16 cellular contexts compared by ENCODE assay signal in the genomic region with DNA sequence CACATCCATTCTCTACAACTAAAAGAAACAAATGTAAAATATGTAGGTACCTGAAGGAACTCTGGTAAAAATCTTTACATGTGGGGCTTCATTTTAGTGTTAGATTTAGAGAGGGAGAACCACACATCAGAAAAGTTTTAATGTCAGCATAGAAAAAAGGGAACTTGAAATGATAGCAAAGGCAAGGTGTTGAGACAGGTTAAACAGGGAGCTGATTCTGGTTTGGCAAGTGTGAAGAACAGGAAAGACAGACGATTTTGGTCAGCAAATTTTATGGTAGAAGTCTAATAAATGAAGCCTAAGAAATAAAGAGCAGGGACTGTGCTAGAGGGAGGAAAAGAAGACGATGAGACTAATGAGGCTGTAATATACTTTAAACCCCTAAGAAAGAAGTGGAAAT.
DNase-seq lines count a peak whose midpoint lies in the region; ATAC-seq and TF ChIP-seq lines count a peak whose summit lies in the region.
"Had no signal": no experiment of that assay in that cellular context is flagged by ENCODE, and none has a peak within 500 bp of the region (broad histone marks: within the 10 kb centered on the region; RNA-seq: fewer than 3 reads in every experiment).

No MANE protein-coding gene starts in this region.

- no peak overlapping the region for H3K27ac ChIP-seq in CD4-positive, alpha-beta memory T cell (ENCODE audit: low read depth, low read length)
- no peak overlapping the region for H3K27ac ChIP-seq in left lung
- H3K27ac ChIP-seq: 22Rv1 had no signal

- H3K27me3 Mint-ChIP-seq in T-helper 2 cell treated with Interferon-gamma antibody and Interleukin-4, amounts not matched to agents 5 μg/mL and 100 μg/mL, for 36 hours (ENCODE audit: low read depth), result no peaks in the 10 kb centered on the region
- no peaks in the 10 kb centered on the region for H3K27me3 Mint-ChIP-seq in CD4-positive, alpha-beta memory T cell
- no peaks in the 10 kb centered on the region for H3K27me3 Mint-ChIP-seq in activated naive CD8-positive, alpha-beta T cell treated with anti-CD3 and anti-CD28 coated beads for 36 hours
- no peaks in the 10 kb centered on the region for H3K27me3 Mint-ChIP-seq in naive thymus-derived CD8-positive, alpha-beta T cell

- no peaks in the 10 kb centered on the region for H3K9me3 Mint-ChIP-seq in T-helper 2 cell treated with Interferon-gamma antibody and Interleukin-4, amounts not matched to agents 5 μg/mL and 100 μg/mL, for 36 hours
- H3K9me3 Mint-ChIP-seq in CD4-positive, alpha-beta memory T cell, result no peaks in the 10 kb centered on the region
- H3K9me3 Mint-ChIP-seq in activated naive CD8-positive, alpha-beta T cell treated with anti-CD3 and anti-CD28 coated beads for 36 hours, result no peaks in the 10 kb centered on the region
- H3K9me3 Mint-ChIP-seq in naive thymus-derived CD8-positive, alpha-beta T cell, result no peaks in the 10 kb centered on the region

- ATAC-seq in naive thymus-derived CD8-positive, alpha-beta T cell, result no peak
- ATAC-seq in left lung, result no peak
- ATAC-seq: Panc1 had no signal

- H3K4me3 ChIP-seq in CD4-positive, alpha-beta memory T cell (ENCODE audit: low read length in 2 of 2), result no peak overlapping the region
- no peak overlapping the region for H3K4me3 ChIP-seq in left lung

- no peak for DNase-seq in T-helper 2 cell treated with Interferon-gamma antibody and Interleukin-4, amounts not matched to agents 5 μg/mL and 100 μg/mL, for 36 hours (ENCODE audit: low spot score)
- DNase-seq in T-helper 2 cell, result no peak
- DNase-seq in CD4-positive, alpha-beta memory T cell, result no peak
- DNase-seq in activated naive CD8-positive, alpha-beta T cell treated with anti-CD3 and anti-CD28 coated beads for 36 hours, result no peak
- DNase-seq in naive thymus-derived CD8-positive, alpha-beta T cell, result no peak
- DNase-seq in NCI-H128 (lab: John Stamatoyannopoulos, UW; ENCODE audit: unreplicated experiment), result no peak
- no peak for DNase-seq in middle frontal gyrus (ENCODE audit: extremely low spot score, low spot score)
- DNase-seq in left lung, result no peak
- DNase-seq: COR-L47, MM.1S, NCI-H1105, NCI-H187 treated with DMSO at 0.1 percent for 48 hours, NCI-H2171, SHP77 had no signal

- H3K36me3 ChIP-seq in CD4-positive, alpha-beta memory T cell (ENCODE audit: insufficient read depth, low read length), result peaks cover 51% of the 10 kb centered on the region
- peaks cover 4 to 82% of the 10 kb centered on the region in 2 donors for H3K36me3 ChIP-seq in left lung

- H3K27ac Mint-ChIP-seq in T-helper 2 cell treated with Interferon-gamma antibody and Interleukin-4, amounts not matched to agents 5 μg/mL and 100 μg/mL, for 36 hours, result peak overlapping the region; percentile 9
- peak overlapping the region in 5 of 7 donors; percentile 13 to 75 (median 55) for H3K27ac Mint-ChIP-seq in CD4-positive, alpha-beta memory T cell
- peak overlapping the region; percentile 9 for H3K27ac Mint-ChIP-seq in activated naive CD8-positive, alpha-beta T cell treated with anti-CD3 and anti-CD28 coated beads for 36 hours
- peak overlapping the region in 7 of 10 donors; percentile 3 to 76 (median 36) for H3K27ac Mint-ChIP-seq in naive thymus-derived CD8-positive, alpha-beta T cell

- H3K4me1 ChIP-seq in CD4-positive, alpha-beta memory T cell (ENCODE audit: insufficient read depth, low read length), result no peaks in the 10 kb centered on the region
- no peaks in the 10 kb centered on the region for H3K4me1 ChIP-seq in left lung

- H3K4me1 Mint-ChIP-seq in T-helper 2 cell treated with Interferon-gamma antibody and Interleukin-4, amounts not matched to agents 5 μg/mL and 100 μg/mL, for 36 hours (ENCODE audit: low read depth), result peaks cover 5% of the 10 kb centered on the region
- H3K4me1 Mint-ChIP-seq in CD4-positive, alpha-beta memory T cell, result peaks cover 7 to 13% (median 10%) of the 10 kb centered on the region in 4 donors
- H3K4me1 Mint-ChIP-seq in activated naive CD8-positive, alpha-beta T cell treated with anti-CD3 and anti-CD28 coated beads for 36 hours, result peaks cover 3% of the 10 kb centered on the region
- peaks cover 5 to 18% (median 9%) of the 10 kb centered on the region in 4 donors for H3K4me1 Mint-ChIP-seq in naive thymus-derived CD8-positive, alpha-beta T cell

- H3K27me3 ChIP-seq in CD4-positive, alpha-beta memory T cell (ENCODE audit: insufficient read depth, low read length), result no peaks in the 10 kb centered on the region
- no peaks in the 10 kb centered on the region for H3K27me3 ChIP-seq in left lung

- no peak for TF ChIP-seq CTCF in left lung (IDR thresholded peaks at IDR 0.05)

- POLR2A ChIA-PET in CD4-positive, alpha-beta memory T cell (lab: Charles Lee; ENCODE audit: partially characterized antibody), result no interaction called here
- POLR2A ChIA-PET in naive thymus-derived CD8-positive, alpha-beta T cell (lab: Charles Lee), result no interaction called here

- H3K9me3 ChIP-seq in CD4-positive, alpha-beta memory T cell (ENCODE audit: control insufficient read depth in 1 of 2, low read length in 2 of 2), result no peaks in the 10 kb centered on the region
- no peaks in the 10 kb centered on the region for H3K9me3 ChIP-seq in left lung

- no peak overlapping the region for H3K4me3 Mint-ChIP-seq in T-helper 2 cell treated with Interferon-gamma antibody and Interleukin-4, amounts not matched to agents 5 μg/mL and 100 μg/mL, for 36 hours
- H3K4me3 Mint-ChIP-seq in CD4-positive, alpha-beta memory T cell, result no peak overlapping the region
- no peak overlapping the region for H3K4me3 Mint-ChIP-seq in activated naive CD8-positive, alpha-beta T cell treated with anti-CD3 and anti-CD28 coated beads for 36 hours
- no peak overlapping the region for H3K4me3 Mint-ChIP-seq in naive thymus-derived CD8-positive, alpha-beta T cell

- intact Hi-C loops in CD4-positive, alpha-beta memory T cell (cut with micrococcal nuclease), result no loop called here
- intact Hi-C loops in left lung (cut with DNase I), result loop anchor here in 1 of 2 donors (10.0 kb wide), 1 partner anchor 118 kb away; the partner anchor contains the start of gene ANKRD17

- CTCF ChIA-PET in CD4-positive, alpha-beta memory T cell (lab: Charles Lee; ENCODE audit: partially characterized antibody), result interaction anchor here (1.1 kb wide), 1 partner anchor 120 kb away, joined by 4 read pairs; no protein-coding TSS in a partner anchor

- H3K36me3 Mint-ChIP-seq in T-helper 2 cell treated with Interferon-gamma antibody and Interleukin-4, amounts not matched to agents 5 μg/mL and 100 μg/mL, for 36 hours (ENCODE audit: low read depth), result peaks cover 39% of the 10 kb centered on the region
- H3K36me3 Mint-ChIP-seq in CD4-positive, alpha-beta memory T cell, result peaks cover 42 to 56% of the 10 kb centered on the region in 2 donors
- H3K36me3 Mint-ChIP-seq in activated naive CD8-positive, alpha-beta T cell treated with anti-CD3 and anti-CD28 coated beads for 36 hours, result peaks cover 32% of the 10 kb centered on the region
- H3K36me3 Mint-ChIP-seq in naive thymus-derived CD8-positive, alpha-beta T cell, result peaks cover 6 to 76% (median 22%) of the 10 kb centered on the region in 3 donors
